ENCODE assay signal across 9 cellular contexts in the genomic region with DNA sequence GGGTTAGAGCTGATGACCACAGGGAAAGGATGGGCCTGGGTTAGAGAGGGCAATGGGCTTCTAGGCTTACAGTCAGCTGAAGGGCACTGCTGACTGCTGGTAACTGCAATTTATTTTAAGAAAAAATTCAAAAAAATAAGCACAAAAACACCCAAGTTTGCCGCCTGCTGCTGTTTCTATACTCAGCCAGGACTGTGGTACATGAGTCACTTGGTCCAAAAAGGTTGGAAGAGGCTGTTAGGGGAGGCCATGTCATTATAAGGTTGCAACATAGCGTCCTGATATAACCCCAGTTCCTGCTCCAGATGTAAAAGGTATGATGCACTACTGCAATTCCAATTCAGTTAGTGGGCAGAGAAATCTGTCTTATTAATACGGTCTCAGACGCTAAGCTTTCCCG.
DNase-seq lines count a peak whose midpoint lies in the region; ATAC-seq and TF ChIP-seq lines count a peak whose summit lies in the region.
"Had no signal": no experiment of that assay in that cellular context is flagged by ENCODE, and none has a peak within 500 bp of the region (broad histone marks: within the 10 kb centered on the region; RNA-seq: fewer than 3 reads in every experiment).

No MANE protein-coding gene starts in this region.

- no peaks in the 10 kb centered on the region for H3K9me3 ChIP-seq in CD8-positive, alpha-beta T cell (ENCODE audit: low read length)

- peaks cover 94% of the 10 kb centered on the region for H3K36me3 Mint-ChIP-seq in CD8-positive, alpha-beta T cell
- peaks cover 64% of the 10 kb centered on the region for H3K36me3 Mint-ChIP-seq in natural killer cell

- H3K27ac ChIP-seq in CD8-positive, alpha-beta T cell (ENCODE audit: low read depth, low read length), result peak overlapping the region; percentile 12
- no peak overlapping the region for H3K27ac ChIP-seq in coronary artery

- no peaks in the 10 kb centered on the region for H3K27me3 Mint-ChIP-seq in CD8-positive, alpha-beta T cell (ENCODE audit: low read depth)
- H3K27me3 Mint-ChIP-seq in natural killer cell (ENCODE audit: low read depth in 2 of 2), result no peaks in the 10 kb centered on the region

- intact Hi-C loops in CD8-positive, alpha-beta T cell (cut with DNase I, micrococcal nuclease), result no loop called here
- intact Hi-C loops in natural killer cell (cut with micrococcal nuclease), result no loop called here

- no peak overlapping the region for H3K4me3 ChIP-seq in CD8-positive, alpha-beta T cell (ENCODE audit: low read depth, low read length)
- H3K4me3 ChIP-seq in cardiac fibroblast (replicated peaks in 1 of 2; ENCODE audit: low read depth in 2 of 2, low read length in 2 of 2), result no peak overlapping the region
- H3K4me3 ChIP-seq in coronary artery, result no peak overlapping the region

- H3K27ac Mint-ChIP-seq in CD8-positive, alpha-beta T cell, result peak overlapping the region; percentile 89
- H3K27ac Mint-ChIP-seq in natural killer cell, result peak overlapping the region; percentile 98 to 99

- ATAC-seq in CD8-positive, alpha-beta T cell, result peak; percentile 54
- ATAC-seq in natural killer cell, result peak in 2 of 3 donors; percentile 29 to 33
- ATAC-seq in GM21423 (IDR thresholded peaks at IDR 0.05; ENCODE audit: unreplicated experiment), result no peak

- peaks cover 96% of the 10 kb centered on the region for H3K4me1 Mint-ChIP-seq in CD8-positive, alpha-beta T cell (ENCODE audit: low read depth)
- H3K4me1 Mint-ChIP-seq in natural killer cell, result peaks cover 94% of the 10 kb centered on the region in 2 donors

- H3K9me3 Mint-ChIP-seq in CD8-positive, alpha-beta T cell, result no peaks in the 10 kb centered on the region
- H3K9me3 Mint-ChIP-seq in natural killer cell, result no peaks in the 10 kb centered on the region

- peaks cover 97% of the 10 kb centered on the region for H3K4me1 ChIP-seq in CD8-positive, alpha-beta T cell (ENCODE audit: insufficient read depth, low read length)

- no peaks in the 10 kb centered on the region for H3K27me3 ChIP-seq in CD8-positive, alpha-beta T cell (ENCODE audit: insufficient read depth, low read length)

- peak overlapping the region; percentile 55 for H3K4me3 Mint-ChIP-seq in CD8-positive, alpha-beta T cell
- peak overlapping the region; percentile 13 for H3K4me3 Mint-ChIP-seq in natural killer cell

- POLR2A ChIA-PET in CD8-positive, alpha-beta T cell (lab: Charles Lee), result interaction anchor here (0.6 to 14.0 kb wide), 9 partner anchors 9 to 180 kb away, joined by 3 to 138 read pairs (median 5); no protein-coding TSS in a partner anchor

- TF ChIP-seq CTCF in CD8-positive, alpha-beta T cell (IDR thresholded peaks at IDR 0.05), result no peak
- no peak for TF ChIP-seq CTCF in cardiac fibroblast (IDR thresholded peaks at IDR 0.05; ENCODE audit: low read depth, low read length)
- TF ChIP-seq CTCF in natural killer cell (IDR thresholded peaks at IDR 0.05), result no peak
- no peak for TF ChIP-seq CTCF in coronary artery (IDR thresholded peaks at IDR 0.05)

- CTCF ChIA-PET in CD8-positive, alpha-beta T cell (lab: Charles Lee), result interaction anchor here (0.9 to 5.0 kb wide), 6 partner anchors 9 to 198 kb away, joined by 3 to 24 read pairs (median 4); no protein-coding TSS in a partner anchor

- peaks cover 85% of the 10 kb centered on the region for H3K36me3 ChIP-seq in CD8-positive, alpha-beta T cell (ENCODE audit: insufficient read depth, low read length)

- peak in 1 of 7 experiments; percentile 49 for DNase-seq in CD8-positive, alpha-beta T cell
- DNase-seq in NOMO-1 treated with DMSO at 0.1 percent for 48 hours (lab: John Stamatoyannopoulos, UW; ENCODE audit: unreplicated experiment) (peak; percentile 87), cardiac fibroblast (ENCODE audit: low read depth in 2 of 2) (peak; percentile 91 to 98), natural killer cell (no peak), NCI-H1694 (lab: John Stamatoyannopoulos, UW) (no peak), NCI-H1048 (lab: John Stamatoyannopoulos, UW) (no peak), coronary artery (ENCODE audit: low spot score) (no peak)
- DNase-seq: effector CD8-positive, alpha-beta T cell had no signal

Comparison
In these comparisons a context has a peak if more than half of its experiments do, and no peak if none do; other contexts are left out.
1. DNase-seq: peak in NOMO-1 treated with DMSO at 0.1 percent for 48 hours (single experiment) and cardiac fibroblast (2 of 2); none in natural killer cell (single experiment), NCI-H1694 (single experiment), NCI-H1048 (single experiment) and coronary artery (single experiment).